29 cellular contexts compared by ENCODE assay signal in genomic region chrX:3950373-3950772, GRCh38.
"Had no signal": no experiment of that assay in that cellular context is flagged by ENCODE, and none has a peak within 500 bp of the region (broad histone marks: within the 10 kb centered on the region; RNA-seq: fewer than 3 reads in every experiment).

No MANE protein-coding gene starts in this region.

- H3K27me3 ChIP-seq: heart left ventricle had no signal

- ATAC-seq: activated CD4-positive, CD25-positive, alpha-beta regulatory T cell treated with anti-CD3 and anti-CD28 coated beads, Interleukin-2, amount 50 U/mL, for 24 hours; heart left ventricle; left cardiac atrium; left ventricle myocardium superior; naive thymus-derived CD4-positive, alpha-beta T cell; sciatic nerve; stimulated activated naive CD8-positive, alpha-beta T cell treated with anti-CD3 and anti-CD28 coated beads, Interleukin-15, Interleukin-2, amounts not matched to agents 100 U/mL and 50 U/mL, for 24 hours had no signal

- H3K27me3 Mint-ChIP-seq: activated CD4-positive, alpha-beta T cell treated with anti-CD3 and anti-CD28 coated beads, Interleukin-2, amount 10 ng/mL, durations not matched to agents 24 days and 14 days; activated naive CD4-positive, alpha-beta T cell treated with anti-CD3 and anti-CD28 coated beads, Interleukin-2, amount 10 ng/mL, durations not matched to agents 7 days and 5 days; activated naive CD8-positive, alpha-beta T cell treated with anti-CD3 and anti-CD28 coated beads, Interleukin-2, amount 10 ng/mL, durations not matched to agents 7 days and 5 days; dendritic cell treated with granulocyte-macrophage colony-stimulating factor and Interleukin-4, amounts not matched to agents 40 ng/mL and 50 ng/mL, for 4 days had no signal

- DNase-seq: activated CD4-positive, alpha-beta memory T cell treated with anti-CD3 and anti-CD28 coated beads for 36 hours; activated CD4-positive, alpha-beta T cell treated with anti-CD3 and anti-CD28 coated beads, Interleukin-2, amount 10 ng/mL, durations not matched to agents 24 days and 14 days; activated CD8-positive, alpha-beta memory T cell treated with anti-CD3 and anti-CD28 coated beads, Interleukin-2, amount 50 U/mL, for 4 hours; activated gamma-delta T cell; activated naive CD4-positive, alpha-beta T cell treated with anti-CD3 and anti-CD28 coated beads, Interleukin-2, amount 10 ng/mL, durations not matched to agents 7 days and 5 days; activated naive CD8-positive, alpha-beta T cell treated with anti-CD3 and anti-CD28 coated beads, Interleukin-2, amount 10 ng/mL, durations not matched to agents 7 days and 5 days; activated T-cell treated with anti-CD3 and anti-CD28 coated beads, Interleukin-2, amount 50 U/mL, for 24 hours; amniotic stem cell; heart left ventricle; hypothalamus; left cardiac atrium; left ventricle myocardium superior; midbrain; naive thymus-derived CD4-positive, alpha-beta T cell; posterior cingulate gyrus; stimulated activated CD4-positive, alpha-beta T cell treated with anti-CD3 and anti-CD28 coated beads, Interleukin-12 subunit alpha, Interleukin-12 subunit beta, amount 100 ng/mL, for 4 hours; stimulated activated CD4-positive, alpha-beta T cell treated with anti-CD3 and anti-CD28 coated beads, Interleukin-4, amount 100 ng/mL, for 1 hour; stimulated activated naive CD8-positive, alpha-beta T cell treated with anti-CD3 and anti-CD28 coated beads, Interleukin-15, Interleukin-2, amounts not matched to agents 100 U/mL and 50 U/mL, for 24 hours; T1000; trophoblast cell; WERI-Rb-1 had no signal

- H3K27ac Mint-ChIP-seq: activated CD4-positive, alpha-beta memory T cell treated with anti-CD3 and anti-CD28 coated beads for 36 hours; activated CD4-positive, alpha-beta T cell treated with anti-CD3 and anti-CD28 coated beads, Interleukin-2, amount 10 ng/mL, durations not matched to agents 24 days and 14 days; activated naive CD4-positive, alpha-beta T cell treated with anti-CD3 and anti-CD28 coated beads, Interleukin-2, amount 10 ng/mL, durations not matched to agents 7 days and 5 days; activated naive CD8-positive, alpha-beta T cell treated with anti-CD3 and anti-CD28 coated beads, Interleukin-2, amount 10 ng/mL, durations not matched to agents 7 days and 5 days; activated T-cell treated with anti-CD3 and anti-CD28 coated beads, Interleukin-2, amount 50 U/mL, for 24 hours; dendritic cell treated with granulocyte-macrophage colony-stimulating factor and Interleukin-4, amounts not matched to agents 40 ng/mL and 50 ng/mL, for 4 days had no signal

- FAIRE-seq: bronchial epithelial cell, urothelium cell line had no signal

- H3K9me3 ChIP-seq: thoracic aorta had no signal

- H3K36me3 ChIP-seq: heart left ventricle, thoracic aorta, WERI-Rb-1 had no signal

- H3K9me3 Mint-ChIP-seq: activated CD4-positive, alpha-beta T cell treated with anti-CD3 and anti-CD28 coated beads, Interleukin-2, amount 10 ng/mL, durations not matched to agents 24 days and 14 days; activated naive CD4-positive, alpha-beta T cell treated with anti-CD3 and anti-CD28 coated beads, Interleukin-2, amount 10 ng/mL, durations not matched to agents 7 days and 5 days; activated naive CD8-positive, alpha-beta T cell treated with anti-CD3 and anti-CD28 coated beads, Interleukin-2, amount 10 ng/mL, durations not matched to agents 7 days and 5 days; central memory CD8-positive, alpha-beta T cell; dendritic cell treated with granulocyte-macrophage colony-stimulating factor and Interleukin-4, amounts not matched to agents 40 ng/mL and 50 ng/mL, for 4 days had no signal

- H3K4me1 Mint-ChIP-seq: activated CD4-positive, alpha-beta T cell treated with anti-CD3 and anti-CD28 coated beads, Interleukin-2, amount 10 ng/mL, durations not matched to agents 24 days and 14 days; activated naive CD4-positive, alpha-beta T cell treated with anti-CD3 and anti-CD28 coated beads, Interleukin-2, amount 10 ng/mL, durations not matched to agents 7 days and 5 days; activated naive CD8-positive, alpha-beta T cell treated with anti-CD3 and anti-CD28 coated beads, Interleukin-2, amount 10 ng/mL, durations not matched to agents 7 days and 5 days; central memory CD8-positive, alpha-beta T cell; naive thymus-derived CD4-positive, alpha-beta T cell had no signal

- H3K4me1 ChIP-seq: heart left ventricle had no signal

- H3K4me3 ChIP-seq: heart left ventricle, skin epidermis, thoracic aorta had no signal

- H3K36me3 Mint-ChIP-seq: activated naive CD4-positive, alpha-beta T cell treated with anti-CD3 and anti-CD28 coated beads, Interleukin-2, amount 10 ng/mL, durations not matched to agents 7 days and 5 days; activated naive CD8-positive, alpha-beta T cell treated with anti-CD3 and anti-CD28 coated beads, Interleukin-2, amount 10 ng/mL, durations not matched to agents 7 days and 5 days had no signal

- H3K4me3 Mint-ChIP-seq: activated CD4-positive, alpha-beta memory T cell treated with anti-CD3 and anti-CD28 coated beads for 36 hours; activated CD4-positive, alpha-beta T cell treated with anti-CD3 and anti-CD28 coated beads, Interleukin-2, amount 10 ng/mL, durations not matched to agents 24 days and 14 days; activated naive CD4-positive, alpha-beta T cell treated with anti-CD3 and anti-CD28 coated beads, Interleukin-2, amount 10 ng/mL, durations not matched to agents 7 days and 5 days; activated naive CD8-positive, alpha-beta T cell treated with anti-CD3 and anti-CD28 coated beads, Interleukin-2, amount 10 ng/mL, durations not matched to agents 7 days and 5 days; activated T-cell treated with anti-CD3 and anti-CD28 coated beads, Interleukin-2, amount 50 U/mL, for 24 hours; central memory CD8-positive, alpha-beta T cell; dendritic cell treated with granulocyte-macrophage colony-stimulating factor and Interleukin-4, amounts not matched to agents 40 ng/mL and 50 ng/mL, for 4 days; naive thymus-derived CD4-positive, alpha-beta T cell had no signal

- H3K27ac ChIP-seq: heart left ventricle, skin epidermis, thoracic aorta, WERI-Rb-1 had no signal
